Comparison of ENCODE assay signal across 11 cellular contexts in the genomic region with DNA sequence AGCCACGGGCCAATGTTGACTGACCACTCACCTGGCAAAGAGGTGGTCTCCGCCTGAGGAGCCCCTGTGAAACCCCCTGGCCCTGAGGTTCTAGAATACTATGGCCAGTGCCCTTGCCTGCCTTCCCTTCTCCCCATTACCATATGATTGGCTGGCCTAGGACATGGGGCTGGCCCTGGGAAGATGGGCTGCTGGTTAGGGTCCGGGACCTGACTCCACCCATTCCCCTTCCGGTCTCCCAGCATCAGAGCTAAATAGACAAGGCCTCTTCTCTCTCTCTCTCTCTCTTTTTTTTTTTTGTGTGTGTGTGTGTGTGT. TPM values are rescaled to one million over a fixed set of nuclear protein-coding genes. Genes with fewer than 3 reads are reported as not detected.
DNase-seq lines count a peak whose midpoint lies in the region; ATAC-seq lines count a peak whose summit lies in the region.
"Had no signal": no experiment of that assay in that cellular context is flagged by ENCODE, and none has a peak within 500 bp of the region (broad histone marks: within the 10 kb centered on the region; RNA-seq: fewer than 3 reads in every experiment).

No MANE protein-coding gene starts in this region.

- no peak for ATAC-seq in T-cell (replicated peaks in 1 of 4)
- ATAC-seq in stimulated activated naive CD8-positive, alpha-beta T cell treated with anti-CD3 and anti-CD28 coated beads, Interleukin-15, amount 100 ng/mL, for 72 hours, result no peak
- ATAC-seq: A549 had no signal

- H3K36me3 Mint-ChIP-seq in T-cell, result peaks cover 4% of the 10 kb centered on the region

- H3K9me3 Mint-ChIP-seq in T-cell, result no peaks in the 10 kb centered on the region
- H3K9me3 Mint-ChIP-seq in stimulated activated naive CD8-positive, alpha-beta T cell treated with anti-CD3 and anti-CD28 coated beads, Interleukin-15, amount 100 ng/mL, for 72 hours, result no peaks in the 10 kb centered on the region

- peak overlapping the region; percentile 84 to 93 (median 93) for H3K4me3 Mint-ChIP-seq in T-cell
- peak overlapping the region; percentile 82 to 98 for H3K4me3 Mint-ChIP-seq in stimulated activated naive CD8-positive, alpha-beta T cell treated with anti-CD3 and anti-CD28 coated beads, Interleukin-15, amount 100 ng/mL, for 72 hours

- no peaks in the 10 kb centered on the region for H3K27me3 Mint-ChIP-seq in T-cell
- no peaks in the 10 kb centered on the region for H3K27me3 Mint-ChIP-seq in stimulated activated naive CD8-positive, alpha-beta T cell treated with anti-CD3 and anti-CD28 coated beads, Interleukin-15, amount 100 ng/mL, for 72 hours

- CTCF ChIA-PET in T-cell (lab: Charles Lee), result interaction anchor here (0.6 to 10.2 kb wide), 3 partner anchors 9 to 116 kb away, joined by 3 to 158 read pairs (median 93); no protein-coding TSS in a partner anchor

- H3K4me1 Mint-ChIP-seq in T-cell, result peaks cover 78 to 83% (median 79%) of the 10 kb centered on the region in 3 donors
- peaks cover 80% of the 10 kb centered on the region for H3K4me1 Mint-ChIP-seq in stimulated activated naive CD8-positive, alpha-beta T cell treated with anti-CD3 and anti-CD28 coated beads, Interleukin-15, amount 100 ng/mL, for 72 hours

- H3K27ac Mint-ChIP-seq in T-cell, result peak overlapping the region; percentile 99 to 100
- H3K27ac Mint-ChIP-seq in stimulated activated naive CD8-positive, alpha-beta T cell treated with anti-CD3 and anti-CD28 coated beads, Interleukin-15, amount 100 ng/mL, for 72 hours, result peak overlapping the region; percentile 85 to 95

- POLR2A ChIA-PET in T-cell (lab: Charles Lee), result no interaction called here

- peak; percentile 64 for DNase-seq in activated CD4-positive, alpha-beta T cell treated with anti-CD3 and anti-CD28 coated beads for 48 hours
- no peak for DNase-seq in activated CD4-positive, alpha-beta T cell treated with anti-CD3 and anti-CD28 coated beads for 1 hour
- DNase-seq in T-cell (peak in 2 of 34 experiments; percentile 31 to 40), foreskin melanocyte (peak; percentile 61), AG08395 (ENCODE audit: low spot score) (no peak), SIG-M5 treated with dmso at 0.1 percent for 504 hours (lab: John Stamatoyannopoulos, UW; ENCODE audit: unreplicated experiment) (no peak), D341Med (ENCODE audit: low spot score) (no peak)
- peak in 1 of 2 donors; percentile 67 for DNase-seq in stimulated activated naive CD8-positive, alpha-beta T cell treated with anti-CD3 and anti-CD28 coated beads, Interleukin-15, amount 100 ng/mL, for 72 hours
- DNase-seq: NCI-H69 had no signal

RNA-seq across cellular contexts. Expression of a gene that starts 3.8 kb away (rescaled TPM):
- total RNA-seq in T-cell, result 100 to 1,000 TPM; 198 to 296 (median 271) TPM

RNA-seq across cellular contexts. Expression of a gene that starts 27.0 kb away (rescaled TPM):
- 1 to 10 TPM in 1 of 5 donors, under 1 TPM in 4; 0.42 to 1.6 (median 0.44) TPM for total RNA-seq in T-cell

RNA-seq across cellular contexts. Expression of a gene that starts 37.0 kb away (rescaled TPM):
- not detected for total RNA-seq in T-cell
- total RNA-seq: activated CD8-positive, alpha-beta memory T cell treated with anti-CD3 and anti-CD28 coated beads for 36 hours had no signal

RNA-seq across cellular contexts. Expression of a gene that starts 40.8 kb away (rescaled TPM):
- total RNA-seq in T-cell, result under 1 TPM in 3 of 5 donors, not detected in 2; 0.16 to 0.50 (median 0.26) TPM
- total RNA-seq: activated CD8-positive, alpha-beta memory T cell treated with anti-CD3 and anti-CD28 coated beads for 36 hours had no signal

RNA-seq across cellular contexts. Expression of a gene that starts 57.3 kb away (rescaled TPM):
- 100 to 1,000 TPM in 3 of 5 donors, 10 to 100 TPM in 2; 53.4 to 112 (median 101) TPM for total RNA-seq in T-cell

Comparison
In these comparisons a context has a peak if more than half of its experiments do, and no peak if none do; other contexts are left out.
1. DNase-seq: peak in activated CD4-positive, alpha-beta T cell treated with anti-CD3 and anti-CD28 coated beads for 48 hours (single experiment) and foreskin melanocyte (single experiment); none in activated CD4-positive, alpha-beta T cell treated with anti-CD3 and anti-CD28 coated beads for 1 hour (single experiment), AG08395 (single experiment), SIG-M5 treated with dmso at 0.1 percent for 504 hours (single experiment) and D341Med (single experiment).